8 cellular contexts compared by ENCODE assay signal in genomic region chr15:101320501-101321052, GRCh38. TPM values are rescaled to one million over a fixed set of nuclear protein-coding genes. Genes with fewer than 3 reads are reported as not detected.
A peak's percentile ranks its signal among the peaks of the same experiment; 100 is the strongest.
DNase-seq lines count a peak whose midpoint lies in the region; TF ChIP-seq lines count a peak whose summit lies in the region.

No MANE protein-coding gene starts in this region.

- H3K9me3 ChIP-seq in PC-9 (ENCODE audit: insufficient read depth, low read depth), result no peaks in the 10 kb centered on the region

- DNase-seq in GM10266 (ENCODE audit: extremely low spot score) (peak; percentile 70), HL-60 (ENCODE audit: low read depth in 1 of 2, low spot score in 1 of 2) (peak; percentile 93 to 94), epithelial cell of esophagus (ENCODE audit: low read depth) (peak; percentile 33), retinal pigment epithelial cell (ENCODE audit: low read depth) (no peak), NCI-H226 (no peak), NCI-H1930 (lab: John Stamatoyannopoulos, UW) (no peak), PC-9 (no peak)
- peak; percentile 33 to 34 for DNase-seq in activated CD4-positive, alpha-beta T cell treated with anti-CD3 and anti-CD28 coated beads, Interleukin-2, amount 50 U/mL, for 4 hours

- H3K27me3 ChIP-seq in HL-60 (ENCODE audit: insufficient read depth, poor library complexity, severe bottlenecking) (no peaks in the 10 kb centered on the region), PC-9 (ENCODE audit: insufficient read depth, low read depth) (no peaks in the 10 kb centered on the region)

- no peaks in the 10 kb centered on the region for H3K9me2 ChIP-seq in PC-9 (ENCODE audit: insufficient read depth)

- H3K4me2 ChIP-seq in PC-9, result no peak overlapping the region

- TF ChIP-seq CTCF in GM10266 (IDR thresholded peaks at IDR 0.05; ENCODE audit: control insufficient read depth, insufficient read depth, low read depth, missing control alignments) (peak; percentile 28), HL-60 (IDR thresholded peaks at IDR 0.05; ENCODE audit: insufficient read depth, low read length) (peak; percentile 71), epithelial cell of esophagus (IDR thresholded peaks at IDR 0.05; ENCODE audit: insufficient read depth, low read depth, low read length, missing control alignments) (peak; percentile 15), retinal pigment epithelial cell (conservative IDR thresholded peaks at IDR 0.05; ENCODE audit: low read depth, low read length) (peak; percentile 38), PC-9 (conservative IDR thresholded peaks at IDR 0.05) (no peak)

- H3F3A ChIP-seq in PC-9 (ENCODE audit: insufficient read depth, low read depth), result no peaks in the 10 kb centered on the region

- no peaks in the 10 kb centered on the region for H3K36me3 ChIP-seq in PC-9 (ENCODE audit: low read depth)

- H3K79me2 ChIP-seq in PC-9 (ENCODE audit: low read depth), result no peaks in the 10 kb centered on the region

- no peak overlapping the region for H2AFZ ChIP-seq in PC-9

- H3K4me1 ChIP-seq in PC-9 (replicated peaks; ENCODE audit: insufficient read depth), result no peaks in the 10 kb centered on the region

- H4K20me1 ChIP-seq in PC-9 (ENCODE audit: insufficient read depth), result no peaks in the 10 kb centered on the region

- intact Hi-C loops in PC-9 (cut with micrococcal nuclease; ENCODE audit: unreplicated experiment), result no loop called here

- H3K4me3 ChIP-seq in HL-60 (replicated peaks; ENCODE audit: insufficient read depth, low read length), result no peak overlapping the region; the same call in 1 of the 2 replicates
- H3K4me3 ChIP-seq in epithelial cell of esophagus (ENCODE audit: low read length), result no peak overlapping the region
- no peak overlapping the region for H3K4me3 ChIP-seq in retinal pigment epithelial cell (ENCODE audit: low read length)
- no peak overlapping the region for H3K4me3 ChIP-seq in PC-9

- no TSS peak for BruUV-seq in PC-9 (replicated peaks; lab: Mats Ljungman, UMichigan)

- POLR2A ChIA-PET in PC-9 (lab: Charles Lee; ENCODE audit: unreplicated experiment), result no interaction called here

- CTCF ChIA-PET in PC-9 (lab: Charles Lee), result no interaction called here

- H3K27ac ChIP-seq in HL-60 (replicated peaks) (peak overlapping the region; percentile 48), PC-9 (no peak overlapping the region)

RNA-seq across cellular contexts. Expression of gene SNRPA1, which starts 25.5 kb away (rescaled TPM):
- total RNA-seq in PC-9 (2021), result 71.6 and 95.0 TPM in 2 replicates

RNA-seq across cellular contexts. Expression of gene SELENOS, which starts 43.3 kb away (rescaled TPM):
- total RNA-seq in PC-9 (2021), result 20.8 and 28.6 TPM in 2 replicates

Comparison
In these comparisons a context has a peak if more than half of its experiments do, and no peak if none do; other contexts are left out.
1. DNase-seq: peak in GM10266 (single experiment), HL-60 (2 of 2), activated CD4-positive, alpha-beta T cell treated with anti-CD3 and anti-CD28 coated beads, Interleukin-2, amount 50 U/mL, for 4 hours (2 of 2) and epithelial cell of esophagus (single experiment); none in retinal pigment epithelial cell (single experiment), NCI-H226 (single experiment), NCI-H1930 (0 of 2) and PC-9 (0 of 2).